In the genomic region with DNA sequence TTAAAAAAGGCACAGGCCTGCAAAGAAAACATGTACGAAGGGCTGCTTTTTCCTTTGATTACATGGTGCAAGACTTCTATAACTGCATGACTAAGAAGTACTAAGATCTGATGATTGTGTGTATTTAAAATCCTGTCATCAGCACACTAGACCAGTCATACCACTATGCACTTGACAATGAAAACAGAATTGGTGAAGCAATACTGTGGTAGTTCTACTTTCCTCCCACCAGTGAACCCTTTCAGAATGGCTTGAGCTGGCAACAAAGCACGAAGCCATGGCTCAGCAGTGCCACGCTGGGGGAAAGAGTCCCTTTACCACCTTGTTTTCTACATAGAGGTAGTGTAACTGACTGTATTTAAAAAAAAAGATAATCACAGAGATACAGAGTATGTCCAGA, we compare ENCODE assay signal across 18 cellular contexts. TPM values are rescaled to one million over a fixed set of nuclear protein-coding genes. Genes with fewer than 3 reads are reported as not detected.
DNase-seq lines count a peak whose midpoint lies in the region; ATAC-seq, FAIRE-seq and TF ChIP-seq lines count a peak whose summit lies in the region.
"Had no signal": no experiment of that assay in that cellular context is flagged by ENCODE, and none has a peak within 500 bp of the region (broad histone marks: within the 10 kb centered on the region; RNA-seq: fewer than 3 reads in every experiment).

No MANE protein-coding gene starts in this region.

- no peaks in the 10 kb centered on the region for H3K27me3 Mint-ChIP-seq in CD8-positive, alpha-beta memory T cell
- H3K27me3 Mint-ChIP-seq: activated naive CD4-positive, alpha-beta T cell treated with anti-CD3 and anti-CD28 coated beads, Interleukin-2, amount 50 U/mL, for 24 hours had no signal

- H3K4me3 Mint-ChIP-seq in CD8-positive, alpha-beta memory T cell = no peak overlapping the region
- H3K4me3 Mint-ChIP-seq: activated naive CD4-positive, alpha-beta T cell treated with anti-CD3 and anti-CD28 coated beads, Interleukin-2, amount 50 U/mL, for 24 hours; neural crest cell had no signal

- no peaks in the 10 kb centered on the region for H3K4me1 ChIP-seq in mucosa of descending colon (ENCODE audit: low read depth)
- H3K4me1 ChIP-seq in CD8-positive, alpha-beta memory T cell (ENCODE audit: insufficient read depth, low read length) = no peaks in the 10 kb centered on the region

- no peaks in the 10 kb centered on the region for H3K27me3 ChIP-seq in AG04450 (ENCODE audit: control insufficient read depth, insufficient read depth, low read length)
- no peaks in the 10 kb centered on the region for H3K27me3 ChIP-seq in bronchial epithelial cell (ENCODE audit: control insufficient read depth, insufficient read depth, low read length)
- no peaks in the 10 kb centered on the region for H3K27me3 ChIP-seq in CD8-positive, alpha-beta memory T cell (ENCODE audit: insufficient read depth, low read length, poor library complexity, severe bottlenecking)
- H3K27me3 ChIP-seq: esophagus muscularis mucosa had no signal

- intact Hi-C loops in mucosa of descending colon (cut with DNase I, micrococcal nuclease) = no loop called here

- no peak overlapping the region for H3K27ac ChIP-seq in AG04450 (ENCODE audit: low read depth, low read length)
- no peak overlapping the region for H3K27ac ChIP-seq in CD8-positive, alpha-beta memory T cell (ENCODE audit: low read depth, low read length)
- H3K27ac ChIP-seq: esophagus muscularis mucosa had no signal

- H3K4me1 Mint-ChIP-seq in CD8-positive, alpha-beta memory T cell = no peaks in the 10 kb centered on the region
- H3K4me1 Mint-ChIP-seq: activated naive CD4-positive, alpha-beta T cell treated with anti-CD3 and anti-CD28 coated beads, Interleukin-2, amount 50 U/mL, for 24 hours had no signal

- no peaks in the 10 kb centered on the region for H3K9me3 Mint-ChIP-seq in CD8-positive, alpha-beta memory T cell
- H3K9me3 Mint-ChIP-seq: activated naive CD4-positive, alpha-beta T cell treated with anti-CD3 and anti-CD28 coated beads, Interleukin-2, amount 50 U/mL, for 24 hours had no signal

- H3K27ac Mint-ChIP-seq in CD8-positive, alpha-beta memory T cell = no peak overlapping the region
- H3K27ac Mint-ChIP-seq: activated naive CD4-positive, alpha-beta T cell treated with anti-CD3 and anti-CD28 coated beads, Interleukin-2, amount 50 U/mL, for 24 hours had no signal

- ATAC-seq in mucosa of descending colon = no peak
- ATAC-seq: right cardiac atrium had no signal

- no peaks in the 10 kb centered on the region for H3K9me3 ChIP-seq in AG04450 (ENCODE audit: control insufficient read depth, insufficient read depth, low read length)
- no peaks in the 10 kb centered on the region for H3K9me3 ChIP-seq in mucosa of descending colon
- no peaks in the 10 kb centered on the region for H3K9me3 ChIP-seq in CD8-positive, alpha-beta memory T cell (ENCODE audit: low read length)
- H3K9me3 ChIP-seq: esophagus muscularis mucosa had no signal

- CTCF ChIA-PET in AG04450 (lab: Charles Lee) = interaction anchor here (1.0 to 5.1 kb wide), 3 partner anchors 9 to 183 kb away, joined by 3 to 35 read pairs (median 6); no protein-coding TSS in a partner anchor
- CTCF ChIA-PET in CD8-positive, alpha-beta memory T cell (lab: Charles Lee) = interaction anchor here (0.9 kb wide), 1 partner anchor 154 kb away, joined by 3 read pairs; no protein-coding TSS in a partner anchor

- no peaks in the 10 kb centered on the region for H3K36me3 ChIP-seq in bronchial epithelial cell (ENCODE audit: control insufficient read depth, insufficient read depth, low read length)
- no peaks in the 10 kb centered on the region for H3K36me3 ChIP-seq in mucosa of descending colon (ENCODE audit: low read depth)
- H3K36me3 ChIP-seq in CD8-positive, alpha-beta memory T cell (ENCODE audit: insufficient read depth, low read length) = no peaks in the 10 kb centered on the region

- POLR2A ChIA-PET in AG04450 (lab: Yijun Ruan, JAX) = no interaction called here
- POLR2A ChIA-PET in CD8-positive, alpha-beta memory T cell (lab: Charles Lee) = no interaction called here

- H3K36me3 Mint-ChIP-seq in CD8-positive, alpha-beta memory T cell = peaks cover 17% of the 10 kb centered on the region in 3 donors

- H3K4me3 ChIP-seq in AG04450 (ENCODE audit: low read depth, low read length) (no peak overlapping the region), bronchial epithelial cell (ENCODE audit: low read depth, low read length) (no peak overlapping the region), foreskin fibroblast (ENCODE audit: low read depth in 1 of 2, low read length in 2 of 2) (no peak overlapping the region), mucosa of descending colon (no peak overlapping the region)
- no peak overlapping the region for H3K4me3 ChIP-seq in CD8-positive, alpha-beta memory T cell (ENCODE audit: low read length)
- H3K4me3 ChIP-seq: esophagus muscularis mucosa had no signal

- TF ChIP-seq CTCF in AG04450 (IDR thresholded peaks at IDR 0.05; ENCODE audit: low read depth, low read length) = peak; percentile 13; the same call in 1 of the 2 replicates
- no peak for TF ChIP-seq CTCF in bronchial epithelial cell (IDR thresholded peaks at IDR 0.05; ENCODE audit: insufficient read depth, low read length, severe bottlenecking)
- no peak for TF ChIP-seq CTCF in foreskin fibroblast (IDR thresholded peaks at IDR 0.05; ENCODE audit: low read depth, low read length)
- TF ChIP-seq CTCF in mucosa of descending colon (IDR thresholded peaks at IDR 0.05) = no peak

- FAIRE-seq in bronchial epithelial cell (lab: Jason Lieb, UNC) = peak; percentile 55
- FAIRE-seq: GM19239 had no signal

- DNase-seq in AG04450 (ENCODE audit: low read depth, low spot score) (no peak), LHCN-M2 (ENCODE audit: low read depth) (peak; percentile 14), bronchial epithelial cell (ENCODE audit: low read depth) (peak; percentile 88), foreskin fibroblast (peak; percentile 61 to 62), mucosa of descending colon (no peak), anterior cingulate cortex (lab: John Stamatoyannopoulos, UW) (no peak)
- DNase-seq in CD8-positive, alpha-beta memory T cell = no peak
- DNase-seq in central memory CD4-positive, alpha-beta T cell = no peak
- DNase-seq: Calu3; Karpas-422; NCI-H187 treated with DMSO at 0.1 percent for 48 hours; NCI-H774; right cardiac atrium; stimulated activated CD4-positive, alpha-beta T cell treated with anti-CD3 and anti-CD28 coated beads, Interleukin-1b, Interleukin-23, amount 100 ng/mL, for 48 hours had no signal

RNA-seq across cellular contexts. Expression of gene POU5F2, which starts 49.0 kb away (rescaled TPM):
- polyA plus RNA-seq in AG04450 (2011; rRNA removed) = 0.04 and 0.09 TPM in 2 replicates
- polyA minus RNA-seq in AG04450 (2011; rRNA and poly(A)+ RNA removed) = 1.7 and 2.6 TPM in 2 replicates
- total RNA-seq in LHCN-M2 (2014; rRNA removed) = 0.13 and 0.29 TPM in 2 replicates
- polyA plus RNA-seq in LHCN-M2 (2012) = 0.05 TPM
- 0.53 and 0.64 TPM in 2 replicates for total RNA-seq in bronchial epithelial cell
- total RNA-seq in mucosa of descending colon = 1 to 10 TPM; 1.2 to 2.3 (median 1.6) TPM
- under 1 TPM; 0.28 to 0.49 TPM for total RNA-seq in CD8-positive, alpha-beta memory T cell
- polyA plus RNA-seq in CD8-positive, alpha-beta memory T cell = 0.02 TPM

Comparison
In these comparisons a context has a peak if more than half of its experiments do, and no peak if none do; other contexts are left out.
1. DNase-seq: peak in LHCN-M2 (single experiment), bronchial epithelial cell (single experiment) and foreskin fibroblast (2 of 2); none in AG04450 (single experiment), mucosa of descending colon (0 of 3), CD8-positive, alpha-beta memory T cell (0 of 5), central memory CD4-positive, alpha-beta T cell (single experiment) and anterior cingulate cortex (0 of 58).